ENCODE assay signal across 12 cellular contexts in the genomic region with DNA sequence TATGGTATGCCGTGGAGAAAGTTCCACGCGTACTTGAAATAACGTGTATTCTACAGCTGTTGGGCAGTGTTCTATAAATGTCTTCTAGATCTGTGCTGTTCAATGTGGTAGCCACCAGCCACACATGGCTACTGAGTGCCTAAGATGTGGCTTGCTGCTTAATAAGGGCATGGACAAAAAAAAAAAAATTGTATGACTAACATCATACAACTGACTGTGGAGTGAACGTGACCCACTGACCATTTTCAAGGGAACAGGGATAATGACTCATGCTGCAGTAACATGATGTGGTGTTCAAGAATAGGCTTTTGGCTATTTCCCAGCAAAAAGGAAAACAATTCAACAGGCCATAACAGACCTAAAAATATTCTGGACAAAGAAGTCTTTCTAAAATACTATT. TPM values are rescaled to one million over a fixed set of nuclear protein-coding genes. Genes with fewer than 3 reads are reported as not detected.
DNase-seq lines count a peak whose midpoint lies in the region; ATAC-seq and TF ChIP-seq lines count a peak whose summit lies in the region.
"Had no signal": no experiment of that assay in that cellular context is flagged by ENCODE, and none has a peak within 500 bp of the region (broad histone marks: within the 10 kb centered on the region; RNA-seq: fewer than 3 reads in every experiment).

No MANE protein-coding gene starts in this region.

- 67 to 76% (median 68%) methylated on average over 5 of the region's 5 CpGs for WGBS in adrenal gland, 4 donors

- no peak overlapping the region for H3K4me3 Mint-ChIP-seq in stimulated activated effector memory CD8-positive, alpha-beta T cell treated with anti-CD3 and anti-CD28 coated beads, Interleukin-12 subunit alpha, Interleukin-12 subunit beta, amount 100 ng/mL, for 72 hours
- H3K4me3 Mint-ChIP-seq in CD4-positive, alpha-beta T cell = no peak overlapping the region
- H3K4me3 Mint-ChIP-seq: nephron had no signal

- peak overlapping the region in 2 of 5 donors; percentile 21 to 56 for H3K27ac ChIP-seq in adrenal gland
- no peak overlapping the region for H3K27ac ChIP-seq in CD4-positive, alpha-beta T cell (ENCODE audit: low read depth, low read length)

- no peak overlapping the region for H3K27ac Mint-ChIP-seq in stimulated activated effector memory CD8-positive, alpha-beta T cell treated with anti-CD3 and anti-CD28 coated beads, Interleukin-12 subunit alpha, Interleukin-12 subunit beta, amount 100 ng/mL, for 72 hours
- H3K27ac Mint-ChIP-seq in CD4-positive, alpha-beta T cell = no peak overlapping the region

- DNase-seq in HS-27A (ENCODE audit: low read depth) (peak; percentile 88), adrenal gland (peak; percentile 55 to 83 (median 76)), glomerular visceral epithelial cell (ENCODE audit: extremely low spot score) (peak; percentile 89), Ammon's horn (ENCODE audit: low spot score) (no peak)
- no peak for DNase-seq in stimulated activated effector memory CD8-positive, alpha-beta T cell treated with anti-CD3 and anti-CD28 coated beads, Interleukin-12 subunit alpha, Interleukin-12 subunit beta, amount 100 ng/mL, for 72 hours (ENCODE audit: low spot score in 2 of 2)
- DNase-seq in CD4-positive, alpha-beta T cell = no peak
- DNase-seq in activated CD4-positive, CD25-positive, alpha-beta regulatory T cell treated with anti-CD3 and anti-CD28 coated beads, Interleukin-2, amount 50 U/mL, for 72 hours = no peak
- DNase-seq in central memory CD4-positive, alpha-beta T cell = no peak
- DNase-seq: activated CD4-positive, alpha-beta T cell treated with anti-CD3 and anti-CD28 coated beads for 4 hours; cortex of kidney; NCI-H2171 treated with DMSO at 0.1 percent for 48 hours had no signal

- TF ChIP-seq POLR2A in adrenal gland (IDR thresholded peaks at IDR 0.05) = peak in 1 of 2 donors; percentile 31

- peak; percentile 58 for ATAC-seq in stimulated activated effector memory CD8-positive, alpha-beta T cell treated with anti-CD3 and anti-CD28 coated beads, Interleukin-12 subunit alpha, Interleukin-12 subunit beta, amount 100 ng/mL, for 72 hours
- no peak for ATAC-seq in CD4-positive, alpha-beta T cell (ENCODE audit: poor library complexity)

- no peaks in the 10 kb centered on the region for H3K36me3 ChIP-seq in adrenal gland (replicated peaks in 1 of 2)

- POLR2A ChIA-PET in CD4-positive, alpha-beta T cell (lab: Charles Lee) = no interaction called here

- H3K4me1 Mint-ChIP-seq in stimulated activated effector memory CD8-positive, alpha-beta T cell treated with anti-CD3 and anti-CD28 coated beads, Interleukin-12 subunit alpha, Interleukin-12 subunit beta, amount 100 ng/mL, for 72 hours = peaks cover 16% of the 10 kb centered on the region
- peaks cover 26% of the 10 kb centered on the region for H3K4me1 Mint-ChIP-seq in CD4-positive, alpha-beta T cell (ENCODE audit: low read depth)

- peaks cover 8 to 14% of the 10 kb centered on the region in 2 donors for H3K4me1 ChIP-seq in adrenal gland (replicated peaks in 1 of 2)

- H3K9me3 Mint-ChIP-seq in stimulated activated effector memory CD8-positive, alpha-beta T cell treated with anti-CD3 and anti-CD28 coated beads, Interleukin-12 subunit alpha, Interleukin-12 subunit beta, amount 100 ng/mL, for 72 hours = no peaks in the 10 kb centered on the region
- no peaks in the 10 kb centered on the region for H3K9me3 Mint-ChIP-seq in CD4-positive, alpha-beta T cell
- H3K9me3 Mint-ChIP-seq: nephron had no signal

- CTCF ChIA-PET in CD4-positive, alpha-beta T cell (lab: Charles Lee) = no interaction called here

- no peaks in the 10 kb centered on the region for H3K27me3 Mint-ChIP-seq in CD4-positive, alpha-beta T cell

- H3K27me3 ChIP-seq in adrenal gland = no peaks in the 10 kb centered on the region
- no peaks in the 10 kb centered on the region for H3K27me3 ChIP-seq in CD4-positive, alpha-beta T cell (ENCODE audit: control insufficient read depth, insufficient read depth, low read length)

- TF ChIP-seq CTCF in adrenal gland (IDR thresholded peaks at IDR 0.05) = no peak
- no peak for TF ChIP-seq CTCF in CD4-positive, alpha-beta T cell (IDR thresholded peaks at IDR 0.05)

- peaks cover 34% of the 10 kb centered on the region for H3K36me3 Mint-ChIP-seq in stimulated activated effector memory CD8-positive, alpha-beta T cell treated with anti-CD3 and anti-CD28 coated beads, Interleukin-12 subunit alpha, Interleukin-12 subunit beta, amount 100 ng/mL, for 72 hours
- peaks cover 45% of the 10 kb centered on the region for H3K36me3 Mint-ChIP-seq in CD4-positive, alpha-beta T cell (ENCODE audit: low read depth)

- no peak overlapping the region for H3K4me3 ChIP-seq in adrenal gland

- H3K9me3 ChIP-seq in adrenal gland (replicated peaks in 1 of 3) = no peaks in the 10 kb centered on the region
- H3K9me3 ChIP-seq in CD4-positive, alpha-beta T cell (ENCODE audit: control insufficient read depth, low read length) = no peaks in the 10 kb centered on the region

- intact Hi-C loops in adrenal gland (cut with DNase I) = no loop called here
- intact Hi-C loops in CD4-positive, alpha-beta T cell (cut with DNase I, micrococcal nuclease) = no loop called here

RNA-seq across cellular contexts. Expression of gene ATG14, which starts 13.0 kb away (rescaled TPM):
- total RNA-seq in adrenal gland = 10 to 100 TPM in 5 of 8 donors, 1 to 10 TPM in 3; 5.1 to 20.9 (median 12.2) TPM
- 10 to 100 TPM in 2 of 3 donors, 1 to 10 TPM in 1; 7.0 to 21.7 (median 10.2) TPM for polyA plus RNA-seq in adrenal gland
- 10 to 100 TPM; 19.9 to 20.5 TPM for total RNA-seq in CD4-positive, alpha-beta T cell

RNA-seq across cellular contexts. Expression of gene TBPL2, which starts 41.7 kb away (rescaled TPM):
- not detected for total RNA-seq in adrenal gland
- polyA plus RNA-seq in adrenal gland = not detected
- total RNA-seq in CD4-positive, alpha-beta T cell = not detected

Comparison
In these comparisons a context has a peak if more than half of its experiments do, and no peak if none do; other contexts are left out.
1. DNase-seq: peak in HS-27A (single experiment), adrenal gland (7 of 7) and glomerular visceral epithelial cell (single experiment); none in stimulated activated effector memory CD8-positive, alpha-beta T cell treated with anti-CD3 and anti-CD28 coated beads, Interleukin-12 subunit alpha, Interleukin-12 subunit beta, amount 100 ng/mL, for 72 hours (0 of 2), CD4-positive, alpha-beta T cell (0 of 10), Ammon's horn (single experiment), activated CD4-positive, CD25-positive, alpha-beta regulatory T cell treated with anti-CD3 and anti-CD28 coated beads, Interleukin-2, amount 50 U/mL, for 72 hours (single experiment) and central memory CD4-positive, alpha-beta T cell (single experiment).